In genomic region chr17:56887105-56887504, GRCh38 we compare ENCODE assay signal across 18 cellular contexts. TPM values are rescaled to one million over a fixed set of nuclear protein-coding genes. Genes with fewer than 3 reads are reported as not detected.
DNase-seq lines count a peak whose midpoint lies in the region; ATAC-seq, FAIRE-seq and TF ChIP-seq lines count a peak whose summit lies in the region.
"Had no signal": no experiment of that assay in that cellular context is flagged by ENCODE, and none has a peak within 500 bp of the region (broad histone marks: within the 10 kb centered on the region; RNA-seq: fewer than 3 reads in every experiment).

No MANE protein-coding gene starts in this region.

- H3K27me3 ChIP-seq in colonic mucosa (no peaks in the 10 kb centered on the region), small intestine (ENCODE audit: control insufficient read depth in 2 of 2, insufficient read depth in 2 of 2, low read length in 2 of 2) (no peaks in the 10 kb centered on the region), lower lobe of right lung (ENCODE audit: low read depth) (no peaks in the 10 kb centered on the region)
- H3K27me3 ChIP-seq: SJSA1 had no signal

- H3K27me3 Mint-ChIP-seq in activated T-cell treated with anti-CD3 and anti-CD28 coated beads, Interleukin-2, amount 50 U/mL, for 72 hours (ENCODE audit: low read depth): no peaks in the 10 kb centered on the region
- no peaks in the 10 kb centered on the region for H3K27me3 Mint-ChIP-seq in activated T-cell treated with anti-CD3 and anti-CD28 coated beads, Interleukin-2, amount 50 U/mL, for 24 hours
- H3K27me3 Mint-ChIP-seq: IgD-negative memory B cell had no signal

- no peak for ATAC-seq in activated T-cell treated with anti-CD3 and anti-CD28 coated beads, Interleukin-2, amount 50 U/mL, for 72 hours (replicated peaks in 1 of 2)
- ATAC-seq in lower lobe of right lung: no peak

- no peak overlapping the region for H3K4me3 Mint-ChIP-seq in activated T-cell treated with anti-CD3 and anti-CD28 coated beads, Interleukin-2, amount 50 U/mL, for 72 hours
- no peak overlapping the region for H3K4me3 Mint-ChIP-seq in activated T-cell treated with anti-CD3 and anti-CD28 coated beads, Interleukin-2, amount 50 U/mL, for 24 hours
- H3K4me3 Mint-ChIP-seq: CD14-positive monocyte, H9, IgD-negative memory B cell had no signal

- H3K36me3 Mint-ChIP-seq in activated T-cell treated with anti-CD3 and anti-CD28 coated beads, Interleukin-2, amount 50 U/mL, for 72 hours (ENCODE audit: insufficient read depth in 2 of 2): peaks cover 17 to 46% of the 10 kb centered on the region in 2 donors
- H3K36me3 Mint-ChIP-seq in activated T-cell treated with anti-CD3 and anti-CD28 coated beads, Interleukin-2, amount 50 U/mL, for 24 hours (ENCODE audit: low read depth): peaks cover 67% of the 10 kb centered on the region

- H3K27ac ChIP-seq in colonic mucosa: peak overlapping the region; percentile 80
- peak overlapping the region; percentile 49 to 77 for H3K27ac ChIP-seq in small intestine (ENCODE audit: low read depth in 1 of 2, low read length in 1 of 2)
- H3K27ac ChIP-seq in lower lobe of right lung: no peak overlapping the region
- H3K27ac ChIP-seq: PC-9, SJSA1 had no signal

- DNase-seq in activated T-cell treated with anti-CD3 and anti-CD28 coated beads, Interleukin-2, amount 50 U/mL, for 72 hours: no peak
- DNase-seq in activated T-cell treated with anti-CD3 and anti-CD28 coated beads, Interleukin-2, amount 50 U/mL, for 24 hours: no peak
- DNase-seq in HT-29 (ENCODE audit: low spot score) (peak; percentile 7), colonic mucosa (no peak), small intestine (no peak), activated gamma-delta T cell (lab: John Stamatoyannopoulos, UW) (no peak), HTR-8/SVneo (ENCODE audit: insufficient read length, low spot score) (no peak), lower lobe of right lung (no peak)
- DNase-seq: COR-L47, H9, NCI-H1436 treated with DMSO at 0.1 percent for 48 hours, NCI-H2029 treated with DMSO at 0.1 percent for 48 hours, NCI-H510A treated with DMSO at 0.1 percent for 48 hours, NCI-H82, PC-9 had no signal

- intact Hi-C loops in colonic mucosa (cut with DNase I) (no loop called here), lower lobe of right lung (cut with DNase I) (no loop called here)

- H3K36me3 ChIP-seq in colonic mucosa: peaks cover 14% of the 10 kb centered on the region
- peaks cover 17 to 29% of the 10 kb centered on the region in 2 donors for H3K36me3 ChIP-seq in small intestine (ENCODE audit: control insufficient read depth in 2 of 2, insufficient read depth in 2 of 2, low read length in 2 of 2)
- H3K36me3 ChIP-seq in lower lobe of right lung: peaks cover 62% of the 10 kb centered on the region

- peak overlapping the region; percentile 10 for H3K27ac Mint-ChIP-seq in activated T-cell treated with anti-CD3 and anti-CD28 coated beads, Interleukin-2, amount 50 U/mL, for 72 hours
- H3K27ac Mint-ChIP-seq in activated T-cell treated with anti-CD3 and anti-CD28 coated beads, Interleukin-2, amount 50 U/mL, for 24 hours: no peak overlapping the region
- H3K27ac Mint-ChIP-seq: H9, IgD-negative memory B cell had no signal

- peaks cover 0 to 2% of the 10 kb centered on the region in 2 donors for H3K9me3 Mint-ChIP-seq in activated T-cell treated with anti-CD3 and anti-CD28 coated beads, Interleukin-2, amount 50 U/mL, for 72 hours
- H3K9me3 Mint-ChIP-seq in activated T-cell treated with anti-CD3 and anti-CD28 coated beads, Interleukin-2, amount 50 U/mL, for 24 hours: peaks cover 13% of the 10 kb centered on the region

- TF ChIP-seq CTCF in colonic mucosa (IDR thresholded peaks at IDR 0.05) (no peak), lower lobe of right lung (IDR thresholded peaks at IDR 0.05) (no peak)

- H3K9ac ChIP-seq in colonic mucosa (ENCODE audit: low read depth in 2 of 2, low read length in 2 of 2): no peak overlapping the region

- FAIRE-seq in small intestine (lab: Jason Lieb, UNC) (no peak), HTR-8/SVneo (lab: Jason Lieb, UNC) (no peak)

- no peaks in the 10 kb centered on the region for H3K4me1 ChIP-seq in colonic mucosa
- peaks cover 2 to 5% of the 10 kb centered on the region in 2 donors for H3K4me1 ChIP-seq in small intestine (ENCODE audit: control insufficient read depth in 2 of 2, insufficient read depth in 1 of 2, low read depth in 1 of 2, low read length in 1 of 2)
- H3K4me1 ChIP-seq in lower lobe of right lung: no peaks in the 10 kb centered on the region
- H3K4me1 ChIP-seq: SJSA1 had no signal

- no peaks in the 10 kb centered on the region for H3K9me3 ChIP-seq in colonic mucosa
- H3K9me3 ChIP-seq in small intestine (ENCODE audit: control insufficient read depth, low read depth): peaks cover 4% of the 10 kb centered on the region
- H3K9me3 ChIP-seq in lower lobe of right lung: peaks cover 13% of the 10 kb centered on the region

- no peaks in the 10 kb centered on the region for H3K4me1 Mint-ChIP-seq in activated T-cell treated with anti-CD3 and anti-CD28 coated beads, Interleukin-2, amount 50 U/mL, for 72 hours (ENCODE audit: low read depth)
- H3K4me1 Mint-ChIP-seq in activated T-cell treated with anti-CD3 and anti-CD28 coated beads, Interleukin-2, amount 50 U/mL, for 24 hours (ENCODE audit: low read depth): no peaks in the 10 kb centered on the region

- WGBS in small intestine, 3 donors: 94 to 96% (median 94%) methylated on average over 5 of the region's 5 CpGs

- H3K4me3 ChIP-seq in colonic mucosa (no peak overlapping the region), small intestine (ENCODE audit: low read depth in 1 of 2, low read length in 2 of 2) (no peak overlapping the region), lower lobe of right lung (no peak overlapping the region)
- H3K4me3 ChIP-seq: PC-9, SJSA1 had no signal

RNA-seq across cellular contexts. Expression of gene TRIM25, which starts 26.7 kb away (rescaled TPM):
- total RNA-seq in activated T-cell treated with anti-CD3 and anti-CD28 coated beads, Interleukin-2, amount 50 U/mL, for 72 hours: 100 to 1,000 TPM; 197 to 235 TPM
- 29.8 and 38.4 TPM in 2 replicates for total RNA-seq in HT-29 (2014; rRNA removed; shearing (Covaris generic))
- total RNA-seq in colonic mucosa (10 to 100 TPM; 69.9 to 98.1 TPM), lower lobe of right lung (125 TPM)
- polyA plus RNA-seq in small intestine: 10 to 100 TPM; 13.2 to 37.8 (median 22.1) TPM

RNA-seq across cellular contexts. Expression of gene DGKE, which starts 53.2 kb away (rescaled TPM):
- total RNA-seq in activated T-cell treated with anti-CD3 and anti-CD28 coated beads, Interleukin-2, amount 50 U/mL, for 72 hours: 10 to 100 TPM; 25.0 to 34.6 TPM
- total RNA-seq in HT-29 (2014; rRNA removed; shearing (Covaris generic)): 4.4 and 10.2 TPM in 2 replicates
- total RNA-seq in colonic mucosa (10 to 100 TPM in 1 of 2 donors, 1 to 10 TPM in 1; 7.8 to 10.5 TPM), lower lobe of right lung (12.7 TPM)
- polyA plus RNA-seq in small intestine: 1 to 10 TPM in 1 of 3 donors, under 1 TPM in 2; 0.27 to 2.0 (median 0.67) TPM

RNA-seq across cellular contexts. Expression of gene C17orf67, which starts 53.4 kb away (rescaled TPM):
- 1 to 10 TPM; 4.0 to 4.5 TPM for total RNA-seq in activated T-cell treated with anti-CD3 and anti-CD28 coated beads, Interleukin-2, amount 50 U/mL, for 72 hours
- total RNA-seq in HT-29 (2014; rRNA removed; shearing (Covaris generic)): 0.81 and 1.7 TPM in 2 replicates
- total RNA-seq in colonic mucosa (1 to 10 TPM; 1.4 to 1.7 TPM), lower lobe of right lung (3.6 TPM)
- polyA plus RNA-seq in small intestine: 10 to 100 TPM in 2 of 3 donors, 1 to 10 TPM in 1; 2.6 to 41.9 (median 10.5) TPM
